21 cellular contexts compared by ENCODE assay signal in the genomic region with DNA sequence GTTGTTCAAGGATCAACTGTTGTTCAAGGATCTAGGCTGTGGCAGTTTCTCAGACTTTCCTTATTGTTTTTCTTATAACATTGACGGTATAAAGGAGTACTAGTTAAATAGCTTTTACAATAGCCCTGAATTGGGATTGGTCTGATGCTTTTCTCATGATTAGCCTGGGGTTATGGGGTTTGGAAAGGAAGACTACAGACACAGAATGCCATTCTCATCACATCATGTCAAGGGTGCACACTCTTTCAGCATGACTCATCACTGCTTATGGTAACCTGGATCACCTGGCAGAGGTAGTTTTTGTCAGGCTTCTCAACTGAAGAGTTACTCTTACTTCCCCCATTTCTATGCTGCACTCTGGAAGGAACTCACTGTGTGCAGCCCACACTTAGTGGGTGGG.
DNase-seq lines count a peak whose midpoint lies in the region; ATAC-seq and TF ChIP-seq lines count a peak whose summit lies in the region.
"Had no signal": no experiment of that assay in that cellular context is flagged by ENCODE, and none has a peak within 500 bp of the region (broad histone marks: within the 10 kb centered on the region; RNA-seq: fewer than 3 reads in every experiment).

No MANE protein-coding gene starts in this region.

- H3K9me3 ChIP-seq in Karpas-422 (ENCODE audit: low read length), result no peaks in the 10 kb centered on the region
- H3K9me3 ChIP-seq in body of pancreas, result no peaks in the 10 kb centered on the region
- H3K9me3 ChIP-seq: ascending aorta, colonic mucosa had no signal

- intact Hi-C loops in body of pancreas (cut with DNase I) (no loop called here), left cardiac atrium (cut with DNase I) (no loop called here)

- H3K79me2 ChIP-seq in Karpas-422 (ENCODE audit: low read length), result no peaks in the 10 kb centered on the region

- H4K20me1 ChIP-seq in Karpas-422 (ENCODE audit: insufficient read depth, low read depth, low read length), result no peaks in the 10 kb centered on the region

- H3K4me1 ChIP-seq in Karpas-422 (ENCODE audit: low read length) (no peaks in the 10 kb centered on the region), body of pancreas (no peaks in the 10 kb centered on the region)
- H3K4me1 ChIP-seq: ascending aorta, colonic mucosa had no signal

- H3K9ac ChIP-seq in Karpas-422 (ENCODE audit: low read length), result no peak overlapping the region

- H3K36me3 ChIP-seq in Karpas-422 (ENCODE audit: insufficient read depth, low read length) (no peaks in the 10 kb centered on the region), body of pancreas (replicated peaks in 1 of 2; ENCODE audit: insufficient read depth in 1 of 2, low read depth in 2 of 2) (no peaks in the 10 kb centered on the region)
- H3K36me3 ChIP-seq: ascending aorta, colonic mucosa had no signal

- no peak for TF ChIP-seq CTCF in body of pancreas (IDR thresholded peaks at IDR 0.05)

- H3K27me3 ChIP-seq in Karpas-422 (ENCODE audit: low read length) (no peaks in the 10 kb centered on the region), body of pancreas (no peaks in the 10 kb centered on the region)
- H3K27me3 ChIP-seq: ascending aorta, colonic mucosa had no signal

- 68 to 91% methylated on average over 1 of the region's 1 CpG for WGBS in body of pancreas, 2 donors

- no peak overlapping the region for H2AFZ ChIP-seq in Karpas-422 (ENCODE audit: low read length)

- H3K9me2 ChIP-seq in Karpas-422 (replicated peaks; ENCODE audit: insufficient read depth, low read length), result no peaks in the 10 kb centered on the region

- in situ Hi-C loops in ACHN (cut with HindIII; ENCODE audit: low pct_ligation_motif_present, low pct_unique_long_range_greater_than_20kb, low sequenced_read_pairs), result no loop called here

- H3K4me3 ChIP-seq in Karpas-422 (ENCODE audit: low read length) (no peak overlapping the region), body of pancreas (no peak overlapping the region)
- H3K4me3 ChIP-seq: ascending aorta, colonic mucosa had no signal

- TF ChIP-seq POLR2A in body of pancreas (IDR thresholded peaks at IDR 0.05), result no peak

- H3K27ac ChIP-seq in Karpas-422 (ENCODE audit: low read length) (no peak overlapping the region), body of pancreas (no peak overlapping the region)
- H3K27ac ChIP-seq: ascending aorta, colonic mucosa had no signal

- no peak overlapping the region for H3K4me2 ChIP-seq in Karpas-422 (ENCODE audit: low read depth, low read length, poor library complexity, severe bottlenecking)

- DNase-seq in ACHN, result peak; percentile 15
- DNase-seq in HK-2 (ENCODE audit: unreplicated experiment), result peak; percentile 7
- peak; percentile 81 for DNase-seq in SW480 (ENCODE audit: low spot score)
- peak; percentile 26 for DNase-seq in iPS-NIHi7 (ENCODE audit: extremely low spot score)
- DNase-seq in activated T-cell treated with anti-CD3 and anti-CD28 coated beads, Interleukin-2, amount 50 U/mL, for 1 hour, result no peak
- DNase-seq in Karpas-422, result no peak
- no peak for DNase-seq in body of pancreas
- no peak for DNase-seq in left cardiac atrium
- DNase-seq: activated CD4-positive, CD25-positive, alpha-beta regulatory T cell treated with anti-CD3 and anti-CD28 coated beads, Interleukin-2, amount 50 U/mL, for 72 hours; activated CD8-positive, alpha-beta memory T cell treated with anti-CD3 and anti-CD28 coated beads for 24 hours; activated naive CD4-positive, alpha-beta T cell treated with anti-CD3 and anti-CD28 coated beads, Interleukin-2, amount 50 U/mL, for 16 hours; activated T-cell treated with anti-CD3 and anti-CD28 coated beads, Interleukin-2, amount 50 U/mL, for 72 hours; colonic mucosa; hippocampal formation; Kasumi-1; NCI-H1105 treated with DMSO at 0.1 percent for 48 hours; NCI-H748 treated with DMSO at 0.1 percent for 48 hours; posterior cingulate gyrus; stimulated activated CD4-positive, alpha-beta T cell treated with anti-CD3 and anti-CD28 coated beads, Interleukin-2, amount 100 ng/mL, for 48 hours had no signal

- ATAC-seq in body of pancreas, result no peak
- ATAC-seq in left cardiac atrium, result no peak
- ATAC-seq: activated T-cell treated with anti-CD3 and anti-CD28 coated beads, Interleukin-2, amount 50 U/mL, for 72 hours; left lobe of liver had no signal

Comparison
In these comparisons a context has a peak if more than half of its experiments do, and no peak if none do; other contexts are left out.
1. DNase-seq: peak in ACHN (single experiment), HK-2 (single experiment), SW480 (single experiment) and iPS-NIHi7 (single experiment); none in activated T-cell treated with anti-CD3 and anti-CD28 coated beads, Interleukin-2, amount 50 U/mL, for 1 hour (single experiment), Karpas-422 (single experiment), body of pancreas (0 of 4) and left cardiac atrium (single experiment).